In genomic region chr1:233140974-233141373, GRCh38 we compare ENCODE assay signal across 18 cellular contexts.
DNase-seq lines count a peak whose midpoint lies in the region; ATAC-seq and TF ChIP-seq lines count a peak whose summit lies in the region.
"Had no signal": no experiment of that assay in that cellular context is flagged by ENCODE, and none has a peak within 500 bp of the region (broad histone marks: within the 10 kb centered on the region; RNA-seq: fewer than 3 reads in every experiment).

No MANE protein-coding gene starts in this region.

- no peak for TF ChIP-seq RAD21 in SK-N-SH (IDR thresholded peaks at IDR 0.05; ENCODE audit: low read length)

- POLR2A ChIA-PET in SK-N-SH (lab: Yijun Ruan, JAX) = no interaction called here

- no peaks in the 10 kb centered on the region for H3K9me3 ChIP-seq in SK-N-SH
- H3K9me3 ChIP-seq in vagina = no peaks in the 10 kb centered on the region
- H3K9me3 ChIP-seq: BLaER1 had no signal

- H3K9ac ChIP-seq in SK-N-SH = no peak overlapping the region
- H3K9ac ChIP-seq: BLaER1 had no signal

- H4K20me1 ChIP-seq in SK-N-SH (ENCODE audit: insufficient read depth) = no peaks in the 10 kb centered on the region
- H4K20me1 ChIP-seq: BLaER1 had no signal

- no peaks in the 10 kb centered on the region for H3K27me3 ChIP-seq in SK-N-SH (ENCODE audit: insufficient read depth)
- H3K27me3 ChIP-seq in vagina = no peaks in the 10 kb centered on the region
- H3K27me3 ChIP-seq: BLaER1 had no signal

- no peak for TF ChIP-seq POLR2A in vagina (IDR thresholded peaks at IDR 0.05)

- intact Hi-C loops in vagina (cut with DNase I) = no loop called here

- no peaks in the 10 kb centered on the region for H3F3A ChIP-seq in SK-N-SH (replicated peaks; ENCODE audit: insufficient read depth)

- H3K4me3 ChIP-seq in SK-N-SH (ENCODE audit: low read depth in 2 of 2, low read length in 1 of 2) (no peak overlapping the region), cardiac fibroblast (replicated peaks in 1 of 2; ENCODE audit: low read depth in 2 of 2, low read length in 2 of 2) (no peak overlapping the region), fibroblast of the aortic adventitia (ENCODE audit: low read depth, low read length) (no peak overlapping the region), vagina (no peak overlapping the region)
- H3K4me3 ChIP-seq: BLaER1 had no signal

- no peak for TF ChIP-seq CTCF in SK-N-SH (IDR thresholded peaks at IDR 0.05)
- no peak for TF ChIP-seq CTCF in cardiac fibroblast (IDR thresholded peaks at IDR 0.05; ENCODE audit: low read depth, low read length)
- no peak for TF ChIP-seq CTCF in fibroblast of the aortic adventitia (IDR thresholded peaks at IDR 0.05; ENCODE audit: insufficient read depth, low read length)
- no peak for TF ChIP-seq CTCF in vagina (IDR thresholded peaks at IDR 0.05)

- H3K9me2 ChIP-seq in SK-N-SH = no peaks in the 10 kb centered on the region

- no peak for DNase-seq in SK-N-SH
- DNase-seq in cardiac fibroblast (ENCODE audit: low read depth in 2 of 2) = peak; percentile 15 to 79
- DNase-seq in fibroblast of the aortic adventitia (ENCODE audit: low read depth) = peak; percentile 67
- DNase-seq in vagina (ENCODE audit: extremely low spot score in 2 of 2) = no peak
- no peak for DNase-seq in GM03348 (ENCODE audit: low spot score)
- no peak for DNase-seq in HuH-7.5 (ENCODE audit: low spot score)
- no peak for DNase-seq in midbrain (lab: John Stamatoyannopoulos, UW)
- DNase-seq: CD8-positive, alpha-beta T cell; DMS79; H9; NCI-H1436; NCI-H510A treated with DMSO at 0.1 percent for 48 hours; NCI-H82; SHP77 had no signal

- CTCF ChIA-PET in SK-N-SH (lab: Yijun Ruan, JAX) = interaction anchor here (1.1 kb wide), 1 partner anchor 101 kb away, joined by 3 read pairs; no protein-coding TSS in a partner anchor

- H3K36me3 ChIP-seq in SK-N-SH (replicated peaks in 1 of 2; ENCODE audit: control insufficient read depth in 1 of 2, insufficient read depth in 2 of 2, low read length in 1 of 2) (peaks cover 9 to 24% of the 10 kb centered on the region in 2 experiments), vagina (no peaks in the 10 kb centered on the region)
- H3K36me3 ChIP-seq: BLaER1 had no signal

- no peak overlapping the region for H3K4me2 ChIP-seq in SK-N-SH
- H3K4me2 ChIP-seq: BLaER1 had no signal

- no peak overlapping the region for H2AFZ ChIP-seq in SK-N-SH (ENCODE audit: low read depth)

- TF ChIP-seq EP300 in SK-N-SH (IDR thresholded peaks at IDR 0.05; ENCODE audit: borderline replicate concordance in 1 of 2, low read depth in 1 of 2, low read length in 1 of 2) = no peak

- H3K4me1 ChIP-seq in SK-N-SH (ENCODE audit: control insufficient read depth in 1 of 2, insufficient read depth in 2 of 2, low read depth in 1 of 2, low read length in 1 of 2) (no peaks in the 10 kb centered on the region; a peak in 2 of 4 replicates), vagina (no peaks in the 10 kb centered on the region)
- H3K4me1 ChIP-seq: BLaER1 had no signal

- peak; percentile 56; the same call in 2 of the 3 replicates for ATAC-seq in SK-N-SH treated with all-trans-retinoic acid at 6 μM for 48 hours
- ATAC-seq: CD8-positive, alpha-beta T cell; Panc1 had no signal

- no peaks in the 10 kb centered on the region for H3K79me2 ChIP-seq in SK-N-SH (ENCODE audit: insufficient read depth)

- H3K27ac ChIP-seq in SK-N-SH (ENCODE audit: low read depth in 2 of 2, low read length in 1 of 2) = no peak overlapping the region
- peak overlapping the region; percentile 48 for H3K27ac ChIP-seq in vagina
- H3K27ac ChIP-seq: 22Rv1, BLaER1 had no signal

TF ChIP-seq in SK-N-SH treated with all-trans-retinoic acid at 6 μM for 48 hours, 23 proteins besides CTCF, POLR2A, EP300 and RAD21 (continues in another document):
- no peak for TF ChIP-seq GLIS3 (CRISPR knock-in tag; IDR thresholded peaks at IDR 0.05)
- no peak for TF ChIP-seq ZFP3 (CRISPR knock-in tag; IDR thresholded peaks at IDR 0.05)
- TF ChIP-seq BACH2 (CRISPR knock-in tag; IDR thresholded peaks at IDR 0.05; ENCODE audit: borderline replicate concordance) = no peak
- TF ChIP-seq CREB5 (CRISPR knock-in tag; IDR thresholded peaks at IDR 0.05; ENCODE audit: low read depth) = no peak
- no peak for TF ChIP-seq CSRNP3 (CRISPR knock-in tag; IDR thresholded peaks at IDR 0.05)
- no peak for TF ChIP-seq POU6F1 (CRISPR knock-in tag; IDR thresholded peaks at IDR 0.05; ENCODE audit: borderline replicate concordance, low read depth)

TF ChIP-seq in SK-N-SH, 30 proteins besides CTCF, POLR2A, EP300 and RAD21:
- no peak for TF ChIP-seq MAX (IDR thresholded peaks at IDR 0.05; ENCODE audit: low read depth)

Comparison
In these comparisons a context has a peak if more than half of its experiments do, and no peak if none do; other contexts are left out.
1. DNase-seq: peak in cardiac fibroblast (2 of 2) and fibroblast of the aortic adventitia (single experiment); none in SK-N-SH (single experiment), vagina (0 of 2), GM03348 (single experiment), HuH-7.5 (single experiment) and midbrain (single experiment).